Comparison of ENCODE assay signal across 16 cellular contexts in the genomic region with DNA sequence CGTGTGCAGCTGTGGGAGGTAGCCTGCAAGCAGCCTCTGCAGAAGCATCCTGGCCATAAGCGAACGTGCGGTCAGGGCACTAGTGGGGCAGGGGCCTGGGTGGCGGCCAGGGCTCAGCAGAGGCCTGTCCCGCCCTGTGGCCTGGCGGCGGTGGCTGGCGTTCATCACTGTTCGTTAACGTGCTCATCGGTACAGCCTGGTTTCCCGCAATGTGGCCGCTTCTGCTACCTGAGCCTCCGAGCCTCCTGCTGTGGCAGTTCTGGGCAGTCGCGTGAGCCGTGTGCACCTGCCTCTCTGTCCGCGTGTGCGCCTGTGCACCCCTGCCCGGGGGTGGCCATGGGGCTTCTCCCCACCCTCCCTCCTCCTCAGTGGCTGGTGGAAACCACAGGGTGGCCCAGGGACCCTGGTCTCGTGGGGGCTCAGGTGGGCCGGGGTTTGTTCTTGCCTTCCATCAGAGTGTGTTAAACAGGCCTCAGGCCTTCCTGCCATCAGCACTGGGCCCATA.
DNase-seq lines count a peak whose midpoint lies in the region; ATAC-seq and TF ChIP-seq lines count a peak whose summit lies in the region.
"Had no signal": no experiment of that assay in that cellular context is flagged by ENCODE, and none has a peak within 500 bp of the region (broad histone marks: within the 10 kb centered on the region; RNA-seq: fewer than 3 reads in every experiment).

No MANE protein-coding gene starts in this region.

- H3K9ac ChIP-seq in SK-N-SH: no peak overlapping the region

- TF ChIP-seq CTCF in SK-N-SH (IDR thresholded peaks at IDR 0.05) (no peak), Peyer's patch (IDR thresholded peaks at IDR 0.05) (no peak)

- TF ChIP-seq POLR2A in Peyer's patch (IDR thresholded peaks at IDR 0.05): no peak

- ATAC-seq in SK-N-SH treated with all-trans-retinoic acid at 6 μM for 48 hours (no peak), left cardiac atrium (no peak)

- CTCF ChIA-PET in SK-N-SH (lab: Yijun Ruan, JAX): interaction anchor here (1.1 to 1.8 kb wide), 2 partner anchors 113 to 306 kb away, joined by 3 to 7 read pairs; no protein-coding TSS in a partner anchor

- H3K36me3 ChIP-seq in SK-N-SH (replicated peaks in 1 of 2; ENCODE audit: control insufficient read depth in 1 of 2, insufficient read depth in 2 of 2, low read length in 1 of 2) (no peaks in the 10 kb centered on the region), Peyer's patch (no peaks in the 10 kb centered on the region)

- no peaks in the 10 kb centered on the region for H3K9me3 ChIP-seq in SK-N-SH
- H3K9me3 ChIP-seq in Peyer's patch: no peaks in the 10 kb centered on the region

- intact Hi-C loops in left cardiac atrium (cut with DNase I) (no loop called here), posterior vena cava (cut with DNase I) (loop anchor here in 1 of 2 donors (1.0 kb wide), 1 partner anchor 127 kb away; no protein-coding TSS in a partner anchor)

- H3F3A ChIP-seq in SK-N-SH (replicated peaks; ENCODE audit: insufficient read depth): no peaks in the 10 kb centered on the region

- no peak for TF ChIP-seq RAD21 in SK-N-SH (IDR thresholded peaks at IDR 0.05; ENCODE audit: low read length)

- H3K27ac ChIP-seq in SK-N-SH (ENCODE audit: low read depth in 2 of 2, low read length in 1 of 2) (peak overlapping the region in 1 of 2 experiments; percentile 78; a peak in 2 of 4 replicates), Peyer's patch (no peak overlapping the region), caudate nucleus (ENCODE audit: low read depth, low read length) (no peak overlapping the region)
- H3K27ac ChIP-seq: 22Rv1 had no signal

- TF ChIP-seq EP300 in SK-N-SH (IDR thresholded peaks at IDR 0.05; ENCODE audit: borderline replicate concordance in 1 of 2, low read depth in 1 of 2, low read length in 1 of 2): no peak

- no peak overlapping the region for H2AFZ ChIP-seq in SK-N-SH (ENCODE audit: low read depth)

- no peak overlapping the region for H3K4me2 ChIP-seq in SK-N-SH

- no peaks in the 10 kb centered on the region for H3K79me2 ChIP-seq in SK-N-SH (ENCODE audit: insufficient read depth)

- no peaks in the 10 kb centered on the region for H3K9me2 ChIP-seq in SK-N-SH

- no peaks in the 10 kb centered on the region for H3K27me3 ChIP-seq in SK-N-SH (ENCODE audit: insufficient read depth)
- H3K27me3 ChIP-seq in Peyer's patch: no peaks in the 10 kb centered on the region

- POLR2A ChIA-PET in SK-N-SH (lab: Yijun Ruan, JAX): interaction anchor here (0.7 to 1.6 kb wide), 3 partner anchors 118 to 257 kb away, joined by 3 to 4 read pairs (median 3); a partner anchor contains a TSS

- 85% methylated on average over 7 of the region's 24 CpGs for WGBS in SK-N-SH (ENCODE audit: low lambda C conversion rate)

- DNase-seq in SK-N-SH (peak; percentile 49), Peyer's patch (peak; percentile 9 to 37 (median 36)), left cardiac atrium (peak; percentile 12), posterior vena cava (ENCODE audit: low spot score) (peak; percentile 68), NCI-H1930 (lab: John Stamatoyannopoulos, UW) (no peak), DMS 273 (lab: John Stamatoyannopoulos, UW; ENCODE audit: unreplicated experiment) (no peak), caudate nucleus (lab: John Stamatoyannopoulos, UW) (no peak)
- DNase-seq: activated T-cell treated with anti-CD3 and anti-CD28 coated beads, Interleukin-2, amount 50 U/mL, for 1 hour; CD4-positive, CD25-positive, alpha-beta regulatory T cell; effector CD8-positive, alpha-beta T cell; EL; KG1; occipital lobe; stimulated activated CD4-positive, alpha-beta T cell treated with anti-CD3 and anti-CD28 coated beads, Interleukin-12 subunit alpha, Interleukin-12 subunit beta, amount 100 ng/mL, for 4 hours had no signal

- H3K4me3 ChIP-seq in SK-N-SH (ENCODE audit: low read depth in 2 of 2, low read length in 1 of 2) (no peak overlapping the region), Peyer's patch (no peak overlapping the region)

- H3K4me1 ChIP-seq in SK-N-SH (ENCODE audit: control insufficient read depth in 1 of 2, insufficient read depth in 2 of 2, low read depth in 1 of 2, low read length in 1 of 2) (peaks cover 0 to 50% of the 10 kb centered on the region in 2 experiments; a peak in 1 of 4 replicates), Peyer's patch (no peaks in the 10 kb centered on the region)

- no peaks in the 10 kb centered on the region for H4K20me1 ChIP-seq in SK-N-SH (ENCODE audit: insufficient read depth)

TF ChIP-seq in SK-N-SH, 30 proteins besides CTCF, POLR2A, EP300 and RAD21 (continues in another document):
- TF ChIP-seq, protein P1, sequence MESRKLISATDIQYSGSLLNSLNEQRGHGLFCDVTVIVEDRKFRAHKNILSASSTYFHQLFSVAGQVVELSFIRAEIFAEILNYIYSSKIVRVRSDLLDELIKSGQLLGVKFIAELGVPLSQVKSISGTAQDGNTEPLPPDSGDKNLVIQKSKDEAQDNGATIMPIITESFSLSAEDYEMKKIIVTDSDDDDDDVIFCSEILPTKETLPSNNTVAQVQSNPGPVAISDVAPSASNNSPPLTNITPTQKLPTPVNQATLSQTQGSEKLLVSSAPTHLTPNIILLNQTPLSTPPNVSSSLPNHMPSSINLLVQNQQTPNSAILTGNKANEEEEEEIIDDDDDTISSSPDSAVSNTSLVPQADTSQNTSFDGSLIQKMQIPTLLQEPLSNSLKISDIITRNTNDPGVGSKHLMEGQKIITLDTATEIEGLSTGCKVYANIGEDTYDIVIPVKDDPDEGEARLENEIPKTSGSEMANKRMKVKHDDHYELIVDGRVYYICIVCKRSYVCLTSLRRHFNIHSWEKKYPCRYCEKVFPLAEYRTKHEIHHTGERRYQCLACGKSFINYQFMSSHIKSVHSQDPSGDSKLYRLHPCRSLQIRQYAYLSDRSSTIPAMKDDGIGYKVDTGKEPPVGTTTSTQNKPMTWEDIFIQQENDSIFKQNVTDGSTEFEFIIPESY (IDR thresholded peaks at IDR 0.05; ENCODE audit: borderline replicate concordance, low read depth): no peak
- TF ChIP-seq ELF1 (IDR thresholded peaks at IDR 0.05): no peak

TF ChIP-seq in SK-N-SH treated with all-trans-retinoic acid at 6 μM for 48 hours, 23 proteins besides CTCF, POLR2A, EP300 and RAD21:
- TF ChIP-seq ZC3H10 (CRISPR knock-in tag; IDR thresholded peaks at IDR 0.05): no peak
- no peak for TF ChIP-seq ZNF8 (CRISPR knock-in tag; IDR thresholded peaks at IDR 0.05)
- TF ChIP-seq, protein P2, sequence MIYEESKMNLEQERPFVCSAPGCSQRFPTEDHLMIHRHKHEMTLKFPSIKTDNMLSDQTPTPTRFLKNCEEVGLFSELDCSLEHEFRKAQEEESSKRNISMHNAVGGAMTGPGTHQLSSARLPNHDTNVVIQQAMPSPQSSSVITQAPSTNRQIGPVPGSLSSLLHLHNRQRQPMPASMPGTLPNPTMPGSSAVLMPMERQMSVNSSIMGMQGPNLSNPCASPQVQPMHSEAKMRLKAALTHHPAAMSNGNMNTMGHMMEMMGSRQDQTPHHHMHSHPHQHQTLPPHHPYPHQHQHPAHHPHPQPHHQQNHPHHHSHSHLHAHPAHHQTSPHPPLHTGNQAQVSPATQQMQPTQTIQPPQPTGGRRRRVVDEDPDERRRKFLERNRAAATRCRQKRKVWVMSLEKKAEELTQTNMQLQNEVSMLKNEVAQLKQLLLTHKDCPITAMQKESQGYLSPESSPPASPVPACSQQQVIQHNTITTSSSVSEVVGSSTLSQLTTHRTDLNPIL (CRISPR knock-in tag; IDR thresholded peaks at IDR 0.05; ENCODE audit: low read depth): no peak
- TF ChIP-seq, protein P3, sequence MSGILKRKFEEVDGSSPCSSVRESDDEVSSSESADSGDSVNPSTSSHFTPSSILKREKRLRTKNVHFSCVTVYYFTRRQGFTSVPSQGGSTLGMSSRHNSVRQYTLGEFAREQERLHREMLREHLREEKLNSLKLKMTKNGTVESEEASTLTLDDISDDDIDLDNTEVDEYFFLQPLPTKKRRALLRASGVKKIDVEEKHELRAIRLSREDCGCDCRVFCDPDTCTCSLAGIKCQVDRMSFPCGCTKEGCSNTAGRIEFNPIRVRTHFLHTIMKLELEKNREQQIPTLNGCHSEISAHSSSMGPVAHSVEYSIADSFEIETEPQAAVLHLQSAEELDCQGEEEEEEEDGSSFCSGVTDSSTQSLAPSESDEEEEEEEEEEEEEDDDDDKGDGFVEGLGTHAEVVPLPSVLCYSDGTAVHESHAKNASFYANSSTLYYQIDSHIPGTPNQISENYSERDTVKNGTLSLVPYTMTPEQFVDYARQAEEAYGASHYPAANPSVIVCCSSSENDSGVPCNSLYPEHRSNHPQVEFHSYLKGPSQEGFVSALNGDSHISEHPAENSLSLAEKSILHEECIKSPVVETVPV (CRISPR knock-in tag; IDR thresholded peaks at IDR 0.05): no peak
- TF ChIP-seq SNAI2 (CRISPR knock-in tag; IDR thresholded peaks at IDR 0.05): no peak
- TF ChIP-seq TOX (CRISPR knock-in tag; IDR thresholded peaks at IDR 0.05; ENCODE audit: borderline replicate concordance): no peak
- no peak for TF ChIP-seq ZFP3 (CRISPR knock-in tag; IDR thresholded peaks at IDR 0.05)
- TF ChIP-seq, protein P4, sequence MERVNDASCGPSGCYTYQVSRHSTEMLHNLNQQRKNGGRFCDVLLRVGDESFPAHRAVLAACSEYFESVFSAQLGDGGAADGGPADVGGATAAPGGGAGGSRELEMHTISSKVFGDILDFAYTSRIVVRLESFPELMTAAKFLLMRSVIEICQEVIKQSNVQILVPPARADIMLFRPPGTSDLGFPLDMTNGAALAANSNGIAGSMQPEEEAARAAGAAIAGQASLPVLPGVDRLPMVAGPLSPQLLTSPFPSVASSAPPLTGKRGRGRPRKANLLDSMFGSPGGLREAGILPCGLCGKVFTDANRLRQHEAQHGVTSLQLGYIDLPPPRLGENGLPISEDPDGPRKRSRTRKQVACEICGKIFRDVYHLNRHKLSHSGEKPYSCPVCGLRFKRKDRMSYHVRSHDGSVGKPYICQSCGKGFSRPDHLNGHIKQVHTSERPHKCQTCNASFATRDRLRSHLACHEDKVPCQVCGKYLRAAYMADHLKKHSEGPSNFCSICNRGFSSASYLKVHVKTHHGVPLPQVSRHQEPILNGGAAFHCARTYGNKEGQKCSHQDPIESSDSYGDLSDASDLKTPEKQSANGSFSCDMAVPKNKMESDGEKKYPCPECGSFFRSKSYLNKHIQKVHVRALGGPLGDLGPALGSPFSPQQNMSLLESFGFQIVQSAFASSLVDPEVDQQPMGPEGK (CRISPR knock-in tag; IDR thresholded peaks at IDR 0.05; ENCODE audit: borderline replicate concordance): no peak

Comparison
In these comparisons a context has a peak if more than half of its experiments do, and no peak if none do; other contexts are left out.
1. DNase-seq: peak in SK-N-SH (single experiment), Peyer's patch (3 of 3), left cardiac atrium (single experiment) and posterior vena cava (single experiment); none in NCI-H1930 (0 of 2), DMS 273 (single experiment) and caudate nucleus (0 of 61).